Comparison of ENCODE assay signal across 9 cellular contexts in the genomic region with DNA sequence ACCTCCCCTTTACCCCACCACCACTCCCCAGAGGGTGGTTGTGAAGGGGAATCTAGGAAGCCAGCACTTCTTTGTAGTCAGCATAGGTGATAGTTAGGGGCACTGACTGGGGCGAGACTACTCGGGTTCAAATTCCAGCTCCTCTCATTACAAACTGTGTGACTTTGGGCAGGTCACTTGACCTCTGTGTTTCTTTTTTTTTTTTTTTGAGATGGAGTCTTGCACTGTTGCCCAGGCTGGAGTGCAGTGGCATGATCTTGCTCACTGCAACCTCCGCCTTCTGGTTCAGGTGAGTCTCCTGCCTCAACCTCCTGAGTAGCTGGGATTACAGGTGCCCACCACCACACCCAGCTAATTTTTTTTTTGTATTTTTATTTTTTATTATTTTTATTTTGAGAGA. TPM values are rescaled to one million over a fixed set of nuclear protein-coding genes. Genes with fewer than 3 reads are reported as not detected.
DNase-seq lines count a peak whose midpoint lies in the region; ATAC-seq and TF ChIP-seq lines count a peak whose summit lies in the region.
"Not testable (repeated sequence)": the region's sequence is repeated elsewhere in the genome, so short reads cannot be mapped to it uniquely, and the experiment has no call there.
"Had no signal": no experiment of that assay in that cellular context is flagged by ENCODE, and none has a peak within 500 bp of the region (broad histone marks: within the 10 kb centered on the region; RNA-seq: fewer than 3 reads in every experiment).

No MANE protein-coding gene starts in this region.

- not testable (repeated sequence) for H3K27ac Mint-ChIP-seq in central memory CD8-positive, alpha-beta T cell (ENCODE audit: low read depth)

- H3K9me3 ChIP-seq in Peyer's patch; heart left ventricle; neural cell (ENCODE audit: low read length); stomach smooth muscle (ENCODE audit: control insufficient read depth in 2 of 2, low read length in 2 of 2): not testable (repeated sequence)

- peak overlapping the region in 3 of 4 donors; percentile 95 to 98 (median 98) for H3K27ac ChIP-seq in Peyer's patch
- H3K27ac ChIP-seq in heart left ventricle: peak overlapping the region in 11 of 12 donors; percentile 51 to 98 (median 80)
- H3K27ac ChIP-seq in neural cell (ENCODE audit: low read length): not testable (repeated sequence)
- peak overlapping the region; percentile 80 for H3K27ac ChIP-seq in stomach smooth muscle (ENCODE audit: low read length)

- H3F3A ChIP-seq in neural cell (ENCODE audit: insufficient read depth, low read length, poor library complexity, severe bottlenecking): not testable (repeated sequence)

- peaks cover 21% of the 10 kb centered on the region for H3K36me3 Mint-ChIP-seq in central memory CD8-positive, alpha-beta T cell (ENCODE audit: insufficient read depth)

- ATAC-seq in central memory CD8-positive, alpha-beta T cell (replicated peaks; ENCODE audit: extremely low read depth, poor library complexity, severe bottlenecking); heart left ventricle: not testable (repeated sequence)

- intact Hi-C loops in heart left ventricle (cut with DNase I): loop anchor here in 1 of 10 donors (10.0 kb wide), 1 partner anchor 328 kb away; the partner anchor contains the start of gene BICRA

- H3K27me3 ChIP-seq in Peyer's patch; heart left ventricle; neural cell (ENCODE audit: insufficient read depth, low read depth, low read length); stomach smooth muscle (ENCODE audit: control insufficient read depth in 1 of 2, insufficient read depth in 2 of 2, low read length in 2 of 2): not testable (repeated sequence)

- 84 to 89% (median 86%) methylated on average over 3 of the region's 3 CpGs for WGBS in heart left ventricle, 4 donors

- H3K4me3 Mint-ChIP-seq in central memory CD8-positive, alpha-beta T cell: peak overlapping the region; percentile 79

- not testable (repeated sequence) for H3K4me3 ChIP-seq in Peyer's patch
- H3K4me3 ChIP-seq in heart left ventricle (peak overlapping the region in 1 of 12 donors; percentile 64), neural cell (ENCODE audit: low read length) (peak overlapping the region; percentile 77), stomach smooth muscle (ENCODE audit: low read length in 2 of 2) (peak overlapping the region in 1 of 2 donors; percentile 73)

- not testable (repeated sequence) for DNase-seq in Peyer's patch; central memory CD8-positive, alpha-beta T cell (ENCODE audit: low spot score in 2 of 2); heart left ventricle

- H3K9me3 Mint-ChIP-seq in central memory CD8-positive, alpha-beta T cell: not testable (repeated sequence)

- H3K4me1 Mint-ChIP-seq in central memory CD8-positive, alpha-beta T cell: peaks cover 36% of the 10 kb centered on the region

- not testable (repeated sequence) for H3K36me3 ChIP-seq in Peyer's patch; heart left ventricle; neural cell (ENCODE audit: insufficient read depth, low read length); stomach smooth muscle (ENCODE audit: control insufficient read depth in 2 of 2, insufficient read depth in 2 of 2, low read length in 2 of 2)

- TF ChIP-seq RAD21 in neural cell (conservative IDR thresholded peaks at IDR 0.05): not testable (repeated sequence)

- H4K20me1 ChIP-seq in neural cell (ENCODE audit: insufficient read depth): not testable (repeated sequence)

- TF ChIP-seq POLR2A in Peyer's patch (IDR thresholded peaks at IDR 0.05); heart left ventricle (IDR thresholded peaks at IDR 0.05): not testable (repeated sequence)

- H2AFZ ChIP-seq in neural cell (ENCODE audit: low read depth, low read length): not testable (repeated sequence)

- H3K79me2 ChIP-seq in neural cell (replicated peaks; ENCODE audit: insufficient read depth, low read length): not testable (repeated sequence)

- TF ChIP-seq CTCF in Peyer's patch (IDR thresholded peaks at IDR 0.05); heart left ventricle (IDR thresholded peaks at IDR 0.05); neural cell (IDR thresholded peaks at IDR 0.05; ENCODE audit: poor library complexity, severe bottlenecking): not testable (repeated sequence)

- not testable (repeated sequence) for TF ChIP-seq EP300 in neural cell (conservative IDR thresholded peaks at IDR 0.05; ENCODE audit: poor library complexity, severe bottlenecking)

- peaks cover 0 to 24% (median 7%) of the 10 kb centered on the region in 4 donors for H3K4me1 ChIP-seq in Peyer's patch
- H3K4me1 ChIP-seq in heart left ventricle: peaks cover 3 to 48% (median 36%) of the 10 kb centered on the region in 12 donors
- H3K4me1 ChIP-seq in stomach smooth muscle (ENCODE audit: control insufficient read depth, insufficient read depth, low read length): peaks cover 57% of the 10 kb centered on the region

- not testable (repeated sequence) for H3K9me2 ChIP-seq in neural cell (ENCODE audit: insufficient read depth, low read length)

- H3K27me3 Mint-ChIP-seq in central memory CD8-positive, alpha-beta T cell: not testable (repeated sequence)

- H3K4me2 ChIP-seq in neural cell (ENCODE audit: low read length): not testable (repeated sequence)

- peak overlapping the region; percentile 76 for H3K9ac ChIP-seq in neural cell (ENCODE audit: low read length)
- peak overlapping the region; percentile 29 to 82 for H3K9ac ChIP-seq in stomach smooth muscle (ENCODE audit: low read length in 2 of 2)

RNA-seq across cellular contexts. Expression of gene INAFM1, which starts 1.8 kb away (rescaled TPM):
- total RNA-seq in Peyer's patch (10 to 100 TPM in 2 of 4 donors, 1 to 10 TPM in 2; 6.1 to 23.9 (median 12.8) TPM), heart left ventricle (10 to 100 TPM in 5 of 9 donors, 1 to 10 TPM in 4; 4.8 to 14.0 (median 10.3) TPM)
- polyA plus RNA-seq in heart left ventricle (1 to 10 TPM; 7.4 to 8.3 TPM), neural cell (6.6 and 11.5 TPM in 2 replicates)
- polyA minus RNA-seq in neural cell: 3.4 and 3.7 TPM in 2 replicates

RNA-seq across cellular contexts. Expression of gene CCDC9, which starts 20.2 kb away (rescaled TPM):
- total RNA-seq in Peyer's patch (100 to 1,000 TPM in 1 of 4 donors, 10 to 100 TPM in 3; 12.1 to 104 (median 35.8) TPM), heart left ventricle (10 to 100 TPM in 8 of 9 donors, 1 to 10 TPM in 1; 6.7 to 23.8 (median 14.9) TPM)
- polyA plus RNA-seq in heart left ventricle (10 to 100 TPM; 29.5 to 33.3 TPM), neural cell (2.1 and 5.3 TPM in 2 replicates)
- 3.7 and 5.2 TPM in 2 replicates for polyA minus RNA-seq in neural cell

RNA-seq across cellular contexts. Expression of gene C5AR1, which starts 33.1 kb away (rescaled TPM):
- total RNA-seq in Peyer's patch (1 to 10 TPM in 2 of 4 donors, under 1 TPM in 1, not detected in 1; 0.70 to 5.0 (median 2.2) TPM), heart left ventricle (10 to 100 TPM in 3 of 9 donors, 1 to 10 TPM in 6; 3.0 to 37.9 (median 7.5) TPM)
- polyA plus RNA-seq in heart left ventricle (1 to 10 TPM in 1 of 2 donors, under 1 TPM in 1; 0.80 to 5.6 TPM), neural cell (not detected in 2 replicates)
- 0.24 TPM in 1 of 2 replicates, not detected in the other for polyA minus RNA-seq in neural cell
- total RNA-seq: lung microvascular endothelial cell, SJCRH30 had no signal

RNA-seq across cellular contexts. Expression of gene BBC3, which starts 45.5 kb away (rescaled TPM):
- total RNA-seq in Peyer's patch (10 to 100 TPM in 1 of 4 donors, 1 to 10 TPM in 3; 4.1 to 10.0 (median 5.5) TPM), heart left ventricle (1 to 10 TPM; 1.9 to 5.4 (median 4.6) TPM)
- polyA plus RNA-seq in heart left ventricle (1 to 10 TPM; 3.8 to 5.0 TPM), neural cell (15.6 and 20.1 TPM in 2 replicates)
- polyA minus RNA-seq in neural cell: 11.2 and 12.4 TPM in 2 replicates

RNA-seq across cellular contexts. Expression of gene C5AR2, which starts 55.5 kb away (rescaled TPM):
- 1 to 10 TPM in 2 of 4 donors, under 1 TPM in 1, not detected in 1; 0.95 to 1.6 (median 1.4) TPM for total RNA-seq in Peyer's patch
- 1 to 10 TPM in 3 of 9 donors, under 1 TPM in 6; 0.12 to 3.3 (median 0.94) TPM for total RNA-seq in heart left ventricle
- under 1 TPM; 0.23 to 0.55 TPM for polyA plus RNA-seq in heart left ventricle
- not detected in 2 replicates for polyA plus RNA-seq in neural cell
- not detected in 2 replicates for polyA minus RNA-seq in neural cell
- total RNA-seq: Caco-2, GM12878, SJCRH30 had no signal
